In genomic region chr10:75070478-75071163, GRCh38 we compare ENCODE assay signal across 2 cellular contexts.
TF ChIP-seq lines count a peak whose summit lies in the region.

No MANE protein-coding gene starts in this region.

TF ChIP-seq in SK-N-SH, 30 proteins besides CTCF, POLR2A, EP300 and RAD21:
- TF ChIP-seq SIN3A (IDR thresholded peaks at IDR 0.05; ENCODE audit: borderline replicate concordance, low read depth, low read length) (no peak), FOXM1 (IDR thresholded peaks at IDR 0.05; ENCODE audit: low read depth) (no peak), MEF2A (IDR thresholded peaks at IDR 0.05; ENCODE audit: borderline replicate concordance, low read depth) (no peak), ELF1 (IDR thresholded peaks at IDR 0.05) (no peak), IRF3 (IDR thresholded peaks at IDR 0.05; ENCODE audit: low read depth, low read length) (no peak), RFX5 (IDR thresholded peaks at IDR 0.05; ENCODE audit: low read length) (no peak), TEAD4 (IDR thresholded peaks at IDR 0.05; ENCODE audit: borderline replicate concordance, insufficient read depth) (no peak), SMC3 (IDR thresholded peaks at IDR 0.05; ENCODE audit: low read depth, low read length) (no peak), JUND (IDR thresholded peaks at IDR 0.05) (no peak), USF2 (IDR thresholded peaks at IDR 0.05; ENCODE audit: borderline replicate concordance, low read depth, low read length) (no peak), GATA2 (CRISPR knock-in tag; IDR thresholded peaks at IDR 0.05) (no peak), NFIC (IDR thresholded peaks at IDR 0.05; ENCODE audit: borderline replicate concordance) (no peak), PBX3 (IDR thresholded peaks at IDR 0.05) (no peak), ZBTB33 (IDR thresholded peaks at IDR 0.05; ENCODE audit: borderline replicate concordance, low read depth) (no peak), REST (IDR thresholded peaks at IDR 0.05; ENCODE audit: low read depth, low read length) (no peak), MAX (IDR thresholded peaks at IDR 0.05; ENCODE audit: low read depth) (no peak), FOSL2 (IDR thresholded peaks at IDR 0.05; ENCODE audit: borderline replicate concordance, low read depth) (no peak)

TF ChIP-seq in H1, 55 proteins besides CTCF, POLR2A, EP300 and RAD21 (continued from another document):
- TF ChIP-seq RBBP5 (IDR thresholded peaks at IDR 0.05; ENCODE audit: borderline replicate concordance, low read depth, low read length) (no peak), RNF2 (IDR thresholded peaks at IDR 0.05; ENCODE audit: borderline replicate concordance, low read depth, low read length, missing control alignments, poor library complexity, severe bottlenecking) (no peak), CREB1 (IDR thresholded peaks at IDR 0.05) (no peak), ATF2 (IDR thresholded peaks at IDR 0.05; ENCODE audit: low read length) (no peak), JUND (IDR thresholded peaks at IDR 0.05; ENCODE audit: low read length) (no peak), MAX (IDR thresholded peaks at IDR 0.05) (no peak), GABPA (IDR thresholded peaks at IDR 0.05; ENCODE audit: borderline replicate concordance, insufficient read depth, low read length) (no peak), BRCA1 (IDR thresholded peaks at IDR 0.05; ENCODE audit: low read depth, low read length) (no peak), TEAD4 (IDR thresholded peaks at IDR 0.05; ENCODE audit: low read depth, low read length) (no peak), TAF7 (optimal IDR thresholded peaks at IDR 0.05; ENCODE audit: borderline replicate concordance, low read depth, low read length) (no peak), NANOG (IDR thresholded peaks at IDR 0.05; ENCODE audit: insufficient read depth, low read depth, low read length, poor library complexity, severe bottlenecking) (no peak)
TF ChIP-seq in H1: peak in this region for 0.
